ENCODE assay signal across 8 cellular contexts in genomic region chr19:1905863-1906375, GRCh38. TPM values are rescaled to one million over a fixed set of nuclear protein-coding genes. Genes with fewer than 3 reads are reported as not detected.
DNase-seq lines count a peak whose midpoint lies in the region; ATAC-seq and TF ChIP-seq lines count a peak whose summit lies in the region.

No MANE protein-coding gene starts in this region.

- peak overlapping the region; percentile 49 for H3K27ac ChIP-seq in SJSA1
- peak overlapping the region; percentile 92 to 97 (median 93) for H3K27ac ChIP-seq in esophagus squamous epithelium

- intact Hi-C loops in esophagus squamous epithelium (cut with DNase I) = no loop called here

- WGBS in esophagus squamous epithelium, 2 donors = 55 to 71% methylated on average over 6 to 14 of the region's 15 CpGs

- TF ChIP-seq POLR2A in esophagus squamous epithelium (IDR thresholded peaks at IDR 0.05) = no peak

- no peaks in the 10 kb centered on the region for H3K9me3 ChIP-seq in ES-I3 (ENCODE audit: control insufficient read depth, insufficient read depth, low read length)
- H3K9me3 ChIP-seq in SJSA1 (replicated peaks) = no peaks in the 10 kb centered on the region
- H3K9me3 ChIP-seq in esophagus squamous epithelium = no peaks in the 10 kb centered on the region

- peaks cover 3% of the 10 kb centered on the region for H3K36me3 Mint-ChIP-seq in progenitor cell of endocrine pancreas (ENCODE audit: insufficient read depth)

- ATAC-seq in HG02588 (IDR thresholded peaks at IDR 0.05; ENCODE audit: unreplicated experiment) = no peak

- no peaks in the 10 kb centered on the region for H3K9me3 Mint-ChIP-seq in progenitor cell of endocrine pancreas (ENCODE audit: low read depth)

- H3K36me3 ChIP-seq in ES-I3 (ENCODE audit: insufficient read depth, low read length) = no peaks in the 10 kb centered on the region
- peaks cover 19% of the 10 kb centered on the region for H3K36me3 ChIP-seq in SJSA1
- no peaks in the 10 kb centered on the region for H3K36me3 ChIP-seq in esophagus squamous epithelium

- no peaks in the 10 kb centered on the region for H3K4me1 ChIP-seq in ES-I3 (ENCODE audit: insufficient read depth, low read length)
- peaks cover 7% of the 10 kb centered on the region for H3K4me1 ChIP-seq in SJSA1 (replicated peaks)
- peaks cover 40 to 76% (median 49%) of the 10 kb centered on the region in 3 donors for H3K4me1 ChIP-seq in esophagus squamous epithelium

- DNase-seq in SJSA1 (ENCODE audit: low read depth in 1 of 2, low spot score in 2 of 2) (no peak), esophagus squamous epithelium (lab: John Stamatoyannopoulos, UW) (no peak), progenitor cell of endocrine pancreas (ENCODE audit: low spot score, unreplicated experiment) (no peak), NCI-H524 (lab: John Stamatoyannopoulos, UW) (no peak), DMS 273 (lab: John Stamatoyannopoulos, UW; ENCODE audit: unreplicated experiment) (no peak), NCI-H1436 (lab: John Stamatoyannopoulos, UW) (no peak)

- TF ChIP-seq CTCF in esophagus squamous epithelium (IDR thresholded peaks at IDR 0.05) (no peak), progenitor cell of endocrine pancreas (IDR thresholded peaks at IDR 0.05; ENCODE audit: unreplicated experiment) (no peak)

- peak overlapping the region; percentile 95 for H3K27ac Mint-ChIP-seq in progenitor cell of endocrine pancreas

- no peaks in the 10 kb centered on the region for H3K27me3 ChIP-seq in SJSA1 (replicated peaks)
- no peaks in the 10 kb centered on the region for H3K27me3 ChIP-seq in esophagus squamous epithelium

- H3K4me1 Mint-ChIP-seq in progenitor cell of endocrine pancreas (ENCODE audit: low read depth) = peaks cover 10% of the 10 kb centered on the region

- H3K9ac ChIP-seq in ES-I3 (ENCODE audit: low read depth, low read length) = peak overlapping the region; percentile 90

- H3K4me3 Mint-ChIP-seq in progenitor cell of endocrine pancreas (ENCODE audit: low read depth) = peak overlapping the region; percentile 78

- no peaks in the 10 kb centered on the region for H3K27me3 Mint-ChIP-seq in progenitor cell of endocrine pancreas

- H3K4me3 ChIP-seq in SJSA1 = peak overlapping the region; percentile 83
- peak overlapping the region; percentile 49 to 91 (median 74) for H3K4me3 ChIP-seq in esophagus squamous epithelium

RNA-seq across cellular contexts. Expression of gene ADAT3, which starts 0.7 kb away (rescaled TPM):
- 2.4 and 9.1 TPM in 2 replicates for total RNA-seq in SJSA1 (2014; rRNA removed; shearing (Covaris generic))
- total RNA-seq in esophagus squamous epithelium (10 to 100 TPM in 2 of 4 donors, 1 to 10 TPM in 2; 4.7 to 20.4 (median 11.1) TPM), progenitor cell of endocrine pancreas (14.1 and 16.2 TPM in 2 replicates)

RNA-seq across cellular contexts. Expression of gene SCAMP4, which starts 0.7 kb away (rescaled TPM):
- 47.3 and 89.8 TPM in 2 replicates for total RNA-seq in SJSA1 (2014; rRNA removed; shearing (Covaris generic))
- total RNA-seq in esophagus squamous epithelium (100 to 1,000 TPM in 1 of 4 donors, 10 to 100 TPM in 3; 49.8 to 144 (median 83.9) TPM), progenitor cell of endocrine pancreas (101 and 102 TPM in 2 replicates)

RNA-seq across cellular contexts. Expression of gene ABHD17A, which starts 20.6 kb away (rescaled TPM):
- 91.9 and 101 TPM in 2 replicates for total RNA-seq in SJSA1 (2014; rRNA removed; shearing (Covaris generic))
- total RNA-seq in esophagus squamous epithelium (10 to 100 TPM; 78.4 to 91.7 (median 82.9) TPM), progenitor cell of endocrine pancreas (46.5 and 48.8 TPM in 2 replicates)

RNA-seq across cellular contexts. Expression of gene CSNK1G2, which starts 35.1 kb away (rescaled TPM):
- 31.9 and 63.4 TPM in 2 replicates for total RNA-seq in SJSA1 (2014; rRNA removed; shearing (Covaris generic))
- total RNA-seq in esophagus squamous epithelium (10 to 100 TPM; 40.4 to 68.9 (median 60.3) TPM), progenitor cell of endocrine pancreas (96.8 and 103 TPM in 2 replicates)

RNA-seq across cellular contexts. Expression of gene KLF16, which starts 42.5 kb away (rescaled TPM):
- 5.6 and 8.7 TPM in 2 replicates for total RNA-seq in SJSA1 (2014; rRNA removed; shearing (Covaris generic))
- total RNA-seq in esophagus squamous epithelium (10 to 100 TPM in 1 of 4 donors, 1 to 10 TPM in 3; 8.3 to 13.5 (median 9.1) TPM), progenitor cell of endocrine pancreas (13.2 and 13.5 TPM in 2 replicates)
